ENCODE assay signal across 14 cellular contexts in genomic region chr5:149174847-149175234, GRCh38. TPM values are rescaled to one million over a fixed set of nuclear protein-coding genes. Genes with fewer than 3 reads are reported as not detected.
DNase-seq lines count a peak whose midpoint lies in the region; ATAC-seq and TF ChIP-seq lines count a peak whose summit lies in the region.
"Had no signal": no experiment of that assay in that cellular context is flagged by ENCODE, and none has a peak within 500 bp of the region (broad histone marks: within the 10 kb centered on the region; RNA-seq: fewer than 3 reads in every experiment).

No MANE protein-coding gene starts in this region.

- peaks cover 89% of the 10 kb centered on the region for H3K4me1 Mint-ChIP-seq in HFFc6 (ENCODE audit: low read depth)
- H3K4me1 Mint-ChIP-seq: CD14-positive monocyte had no signal

- H3K27me3 ChIP-seq in adipocyte (replicated peaks; ENCODE audit: control insufficient read depth, insufficient read depth, low read length) (no peaks in the 10 kb centered on the region), liver (ENCODE audit: control insufficient read depth in 4 of 4, insufficient read depth in 4 of 4, low read length in 3 of 4) (no peaks in the 10 kb centered on the region)
- H3K27me3 ChIP-seq: adrenal gland had no signal

- H3K4me1 ChIP-seq in adipocyte (ENCODE audit: control insufficient read depth, insufficient read depth, low read length) (peaks cover 69% of the 10 kb centered on the region), liver (ENCODE audit: control insufficient read depth in 4 of 4, insufficient read depth in 4 of 4, low read length in 3 of 4) (peaks cover 0 to 21% (median 7%) of the 10 kb centered on the region in 4 donors)

- WGBS in liver: 93% methylated on average over 3 of the region's 3 CpGs

- no peaks in the 10 kb centered on the region; the same call in none of the 2 replicates for H3K27me3 Mint-ChIP-seq in HFFc6 (ENCODE audit: insufficient read depth)

- DNase-seq in HFFc6 (peak; percentile 18), adipocyte (ENCODE audit: low read depth) (no peak), substantia nigra (lab: John Stamatoyannopoulos, UW) (no peak), LoVo (ENCODE audit: low spot score) (no peak), H4 (ENCODE audit: low spot score) (no peak)
- DNase-seq in stimulated activated CD4-positive, alpha-beta T cell treated with anti-CD3 and anti-CD28 coated beads, Interleukin-15, amount 100 ng/mL, for 24 hours: no peak
- DNase-seq: activated CD4-positive, alpha-beta T cell treated with anti-CD3 and anti-CD28 coated beads, Interleukin-2, amount 50 U/mL, for 1 hour; activated T-cell treated with anti-CD3 and anti-CD28 coated beads, Interleukin-2, amount 50 U/mL, for 4 hours; adrenal gland; NCI-H1417 had no signal

- peak overlapping the region; percentile 39 for H3K4me3 Mint-ChIP-seq in HFFc6
- H3K4me3 Mint-ChIP-seq: activated T-cell treated with anti-CD3 and anti-CD28 coated beads, Interleukin-2, amount 50 U/mL, for 4 hours; CD14-positive monocyte had no signal

- H3K27ac Mint-ChIP-seq in HFFc6: peak overlapping the region; percentile 97
- H3K27ac Mint-ChIP-seq: CD14-positive monocyte, progenitor cell of endocrine pancreas had no signal

- H3K9me3 Mint-ChIP-seq in HFFc6: no peaks in the 10 kb centered on the region
- H3K9me3 Mint-ChIP-seq: activated T-cell treated with anti-CD3 and anti-CD28 coated beads, Interleukin-2, amount 50 U/mL, for 4 hours; CD14-positive monocyte had no signal

- peaks cover 15% of the 10 kb centered on the region for H3K36me3 Mint-ChIP-seq in HFFc6 (ENCODE audit: low read depth)
- H3K36me3 Mint-ChIP-seq: CD14-positive monocyte had no signal

- H3K9me3 ChIP-seq in adipocyte (ENCODE audit: control insufficient read depth, low read length): no peaks in the 10 kb centered on the region
- H3K9me3 ChIP-seq in liver (ENCODE audit: control insufficient read depth in 4 of 4, low read length in 3 of 4): no peaks in the 10 kb centered on the region
- H3K9me3 ChIP-seq: adrenal gland had no signal

- H3K36me3 ChIP-seq in adipocyte (ENCODE audit: control insufficient read depth, insufficient read depth, low read length, severe bottlenecking) (peaks cover 7% of the 10 kb centered on the region), liver (ENCODE audit: control insufficient read depth in 4 of 4, insufficient read depth in 3 of 4, low read depth in 1 of 4, low read length in 3 of 4) (peaks cover 2 to 12% (median 9%) of the 10 kb centered on the region in 4 donors)
- H3K36me3 ChIP-seq: adrenal gland had no signal

- H3K4me3 ChIP-seq in adipocyte (ENCODE audit: low read length): peak overlapping the region; percentile 17
- no peak overlapping the region for H3K4me3 ChIP-seq in liver (ENCODE audit: low read depth in 1 of 3, low read length in 3 of 3)
- H3K4me3 ChIP-seq: adrenal gland had no signal

- no peak for TF ChIP-seq CTCF in HFFc6 (IDR thresholded peaks at IDR 0.05)
- no peak for TF ChIP-seq CTCF in liver (IDR thresholded peaks at IDR 0.05; ENCODE audit: low read depth, low read length, missing input control)

- no peak for ATAC-seq in HG03460 (IDR thresholded peaks at IDR 0.05; ENCODE audit: unreplicated experiment)
- ATAC-seq: activated T-cell treated with anti-CD3 and anti-CD28 coated beads, Interleukin-2, amount 50 U/mL, for 4 hours had no signal

- peak overlapping the region; percentile 10 to 25 for H3K27ac ChIP-seq in liver (ENCODE audit: low read depth in 1 of 2, low read length in 2 of 2)
- H3K27ac ChIP-seq in substantia nigra (ENCODE audit: low read depth, low read length, poor library complexity, severe bottlenecking): peak overlapping the region; percentile 60

- H3K9ac ChIP-seq in adipocyte (ENCODE audit: low read length) (peak overlapping the region; percentile 73), liver (ENCODE audit: low read depth in 1 of 2, low read length in 2 of 2) (no peak overlapping the region)

- no peak for TF ChIP-seq RAD21 in liver (IDR thresholded peaks at IDR 0.05)

TF ChIP-seq in liver, 16 proteins besides CTCF, POLR2A, EP300 and RAD21:
- TF ChIP-seq TAF1 (conservative IDR thresholded peaks at IDR 0.05): no peak
- no peak for TF ChIP-seq MAX (IDR thresholded peaks at IDR 0.05)
- TF ChIP-seq, protein P1, sequence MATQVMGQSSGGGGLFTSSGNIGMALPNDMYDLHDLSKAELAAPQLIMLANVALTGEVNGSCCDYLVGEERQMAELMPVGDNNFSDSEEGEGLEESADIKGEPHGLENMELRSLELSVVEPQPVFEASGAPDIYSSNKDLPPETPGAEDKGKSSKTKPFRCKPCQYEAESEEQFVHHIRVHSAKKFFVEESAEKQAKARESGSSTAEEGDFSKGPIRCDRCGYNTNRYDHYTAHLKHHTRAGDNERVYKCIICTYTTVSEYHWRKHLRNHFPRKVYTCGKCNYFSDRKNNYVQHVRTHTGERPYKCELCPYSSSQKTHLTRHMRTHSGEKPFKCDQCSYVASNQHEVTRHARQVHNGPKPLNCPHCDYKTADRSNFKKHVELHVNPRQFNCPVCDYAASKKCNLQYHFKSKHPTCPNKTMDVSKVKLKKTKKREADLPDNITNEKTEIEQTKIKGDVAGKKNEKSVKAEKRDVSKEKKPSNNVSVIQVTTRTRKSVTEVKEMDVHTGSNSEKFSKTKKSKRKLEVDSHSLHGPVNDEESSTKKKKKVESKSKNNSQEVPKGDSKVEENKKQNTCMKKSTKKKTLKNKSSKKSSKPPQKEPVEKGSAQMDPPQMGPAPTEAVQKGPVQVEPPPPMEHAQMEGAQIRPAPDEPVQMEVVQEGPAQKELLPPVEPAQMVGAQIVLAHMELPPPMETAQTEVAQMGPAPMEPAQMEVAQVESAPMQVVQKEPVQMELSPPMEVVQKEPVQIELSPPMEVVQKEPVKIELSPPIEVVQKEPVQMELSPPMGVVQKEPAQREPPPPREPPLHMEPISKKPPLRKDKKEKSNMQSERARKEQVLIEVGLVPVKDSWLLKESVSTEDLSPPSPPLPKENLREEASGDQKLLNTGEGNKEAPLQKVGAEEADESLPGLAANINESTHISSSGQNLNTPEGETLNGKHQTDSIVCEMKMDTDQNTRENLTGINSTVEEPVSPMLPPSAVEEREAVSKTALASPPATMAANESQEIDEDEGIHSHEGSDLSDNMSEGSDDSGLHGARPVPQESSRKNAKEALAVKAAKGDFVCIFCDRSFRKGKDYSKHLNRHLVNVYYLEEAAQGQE (IDR thresholded peaks at IDR 0.05): no peak
- no peak for TF ChIP-seq JUND (IDR thresholded peaks at IDR 0.05)
- no peak for TF ChIP-seq NR2F2 (IDR thresholded peaks at IDR 0.05)
- TF ChIP-seq SP1 (IDR thresholded peaks at IDR 0.05): no peak
- TF ChIP-seq, protein P2, sequence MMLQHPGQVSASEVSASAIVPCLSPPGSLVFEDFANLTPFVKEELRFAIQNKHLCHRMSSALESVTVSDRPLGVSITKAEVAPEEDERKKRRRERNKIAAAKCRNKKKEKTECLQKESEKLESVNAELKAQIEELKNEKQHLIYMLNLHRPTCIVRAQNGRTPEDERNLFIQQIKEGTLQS (IDR thresholded peaks at IDR 0.05): no peak
- TF ChIP-seq GABPA (IDR thresholded peaks at IDR 0.05 in 1 of 2, conservative IDR thresholded peaks at IDR 0.05 in 1 of 2): no peak
- no peak for TF ChIP-seq RXRA (IDR thresholded peaks at IDR 0.05)
- TF ChIP-seq FOXA2 (IDR thresholded peaks at IDR 0.05): no peak
- TF ChIP-seq FOXA1 (IDR thresholded peaks at IDR 0.05): no peak
- TF ChIP-seq YY1 (IDR thresholded peaks at IDR 0.05): no peak
- TF ChIP-seq HNF4G (IDR thresholded peaks at IDR 0.05): no peak
- TF ChIP-seq, protein P3, sequence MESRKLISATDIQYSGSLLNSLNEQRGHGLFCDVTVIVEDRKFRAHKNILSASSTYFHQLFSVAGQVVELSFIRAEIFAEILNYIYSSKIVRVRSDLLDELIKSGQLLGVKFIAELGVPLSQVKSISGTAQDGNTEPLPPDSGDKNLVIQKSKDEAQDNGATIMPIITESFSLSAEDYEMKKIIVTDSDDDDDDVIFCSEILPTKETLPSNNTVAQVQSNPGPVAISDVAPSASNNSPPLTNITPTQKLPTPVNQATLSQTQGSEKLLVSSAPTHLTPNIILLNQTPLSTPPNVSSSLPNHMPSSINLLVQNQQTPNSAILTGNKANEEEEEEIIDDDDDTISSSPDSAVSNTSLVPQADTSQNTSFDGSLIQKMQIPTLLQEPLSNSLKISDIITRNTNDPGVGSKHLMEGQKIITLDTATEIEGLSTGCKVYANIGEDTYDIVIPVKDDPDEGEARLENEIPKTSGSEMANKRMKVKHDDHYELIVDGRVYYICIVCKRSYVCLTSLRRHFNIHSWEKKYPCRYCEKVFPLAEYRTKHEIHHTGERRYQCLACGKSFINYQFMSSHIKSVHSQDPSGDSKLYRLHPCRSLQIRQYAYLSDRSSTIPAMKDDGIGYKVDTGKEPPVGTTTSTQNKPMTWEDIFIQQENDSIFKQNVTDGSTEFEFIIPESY (IDR thresholded peaks at IDR 0.05): no peak
TF ChIP-seq in liver: peak in this region for 0.

RNA-seq across cellular contexts. Expression of gene ABLIM3, which starts 33.5 kb away (rescaled TPM):
- total RNA-seq in HFFc6 (2021; fragmentation: NEBNext Ultra II Directional; extraction: Animal tissue kit (Norgen Biotek cat#: 25700)): 10 to 100 TPM; 29.3 to 54.1 (median 48.3) TPM
- 100 to 1,000 TPM in 1 of 2 donors, 1 to 10 TPM in 1; 6.8 to 131 TPM for total RNA-seq in liver
- 10 to 100 TPM; 23.2 to 63.0 TPM for polyA plus RNA-seq in liver
- total RNA-seq in H4 (2014; rRNA removed; shearing (Covaris generic)): 6.7 and 14.2 TPM in 2 replicates
